22 cellular contexts compared by ENCODE assay signal in genomic region chr9:113837349-113837748, GRCh38.
"Had no signal": no experiment of that assay in that cellular context is flagged by ENCODE, and none has a peak within 500 bp of the region (broad histone marks: within the 10 kb centered on the region; RNA-seq: fewer than 3 reads in every experiment).

No MANE protein-coding gene starts in this region.

- H3K27ac ChIP-seq: dorsolateral prefrontal cortex, foreskin keratinocyte, lower lobe of right lung, prostate gland, right atrium auricular region, skin epidermis, spleen, testis, tibial artery had no signal

- H3K4me3 ChIP-seq: dorsolateral prefrontal cortex, lower lobe of right lung, prostate gland, right atrium auricular region, skin epidermis, spleen, testis, tibial artery had no signal

- H3K4me1 ChIP-seq: foreskin keratinocyte, lower lobe of right lung, prostate gland, right atrium auricular region, spleen, testis, tibial artery had no signal

- H3K36me3 ChIP-seq: lower lobe of right lung, prostate gland, right atrium auricular region, spleen, tibial artery had no signal

- ATAC-seq: foreskin keratinocyte; left ventricle myocardium superior; lower lobe of right lung; naive thymus-derived CD8-positive, alpha-beta T cell; stimulated activated memory B cell treated with anti-CD40 and anti-IgM and Interleukin-4, amounts not matched to agents 10 μg/mL and 1 μg/mL and 100 μg/mL, for 72 hours; stimulated activated naive CD8-positive, alpha-beta T cell treated with anti-CD3 and anti-CD28 coated beads, Interleukin-15, Interleukin-2, amounts not matched to agents 100 U/mL and 50 U/mL, for 24 hours had no signal

- H3K9me3 ChIP-seq: prostate gland, testis had no signal

- H3K27me3 ChIP-seq: right atrium auricular region, spleen, testis, tibial artery had no signal

- DNase-seq: dorsolateral prefrontal cortex; effector CD4-positive, alpha-beta T cell; glutamatergic neuron; hypothalamus; immature natural killer cell; left ventricle myocardium superior; lower lobe of right lung; naive thymus-derived CD8-positive, alpha-beta T cell; nephron progenitor cell; nucleus accumbens; spleen; stimulated activated CD4-positive, alpha-beta T cell treated with anti-CD3 and anti-CD28 coated beads, Interleukin-4, amount 100 ng/mL, for 4 hours; stimulated activated naive CD8-positive, alpha-beta T cell treated with anti-CD3 and anti-CD28 coated beads, Interleukin-15, Interleukin-2, amounts not matched to agents 100 U/mL and 50 U/mL, for 24 hours; substantia nigra; testis; tibial artery had no signal

- FAIRE-seq: keratinocyte had no signal
